17 cellular contexts compared by ENCODE assay signal in genomic region chr2:98658816-98659486, GRCh38. TPM values are rescaled to one million over a fixed set of nuclear protein-coding genes. Genes with fewer than 3 reads are reported as not detected.
DNase-seq lines count a peak whose midpoint lies in the region; ATAC-seq and TF ChIP-seq lines count a peak whose summit lies in the region.
"Had no signal": no experiment of that assay in that cellular context is flagged by ENCODE, and none has a peak within 500 bp of the region (broad histone marks: within the 10 kb centered on the region; RNA-seq: fewer than 3 reads in every experiment).

No MANE protein-coding gene starts in this region.

- no peaks in the 10 kb centered on the region for H3K27me3 Mint-ChIP-seq in activated B cell treated with CpG ODN at 0.5 μM for 24 hours
- H3K27me3 Mint-ChIP-seq in activated naive CD8-positive, alpha-beta T cell treated with anti-CD3 and anti-CD28 coated beads, Interleukin-2, amount 50 U/mL, for 24 hours, result no peaks in the 10 kb centered on the region
- H3K27me3 Mint-ChIP-seq: type B pancreatic cell had no signal

- POLR2A ChIA-PET in activated B cell treated with CpG ODN at 0.5 μM for 24 hours (lab: Charles Lee), result interaction anchor here (0.5 kb wide), 1 partner anchor 178 kb away, joined by 9 read pairs; no protein-coding TSS in a partner anchor

- TF ChIP-seq CTCF in activated B cell treated with CpG ODN at 0.5 μM for 24 hours (IDR thresholded peaks at IDR 0.05), result no peak

- no peak overlapping the region for H3K4me3 Mint-ChIP-seq in activated B cell treated with CpG ODN at 0.5 μM for 24 hours
- peak overlapping the region; percentile 82 for H3K4me3 Mint-ChIP-seq in activated naive CD8-positive, alpha-beta T cell treated with anti-CD3 and anti-CD28 coated beads, Interleukin-2, amount 50 U/mL, for 24 hours
- H3K4me3 Mint-ChIP-seq: CD14-positive monocyte, neural progenitor cell, type B pancreatic cell had no signal

- peaks cover 23% of the 10 kb centered on the region for H3K36me3 Mint-ChIP-seq in activated B cell treated with CpG ODN at 0.5 μM for 24 hours (ENCODE audit: low read depth)
- peaks cover 15% of the 10 kb centered on the region for H3K36me3 Mint-ChIP-seq in activated naive CD8-positive, alpha-beta T cell treated with anti-CD3 and anti-CD28 coated beads, Interleukin-2, amount 50 U/mL, for 24 hours (ENCODE audit: low read depth)
- H3K36me3 Mint-ChIP-seq: neural progenitor cell had no signal

- peaks cover 9% of the 10 kb centered on the region for H3K9me3 Mint-ChIP-seq in activated B cell treated with CpG ODN at 0.5 μM for 24 hours
- peaks cover 9% of the 10 kb centered on the region for H3K9me3 Mint-ChIP-seq in activated naive CD8-positive, alpha-beta T cell treated with anti-CD3 and anti-CD28 coated beads, Interleukin-2, amount 50 U/mL, for 24 hours

- DNase-seq in activated CD4-positive, alpha-beta T cell treated with anti-CD3 and anti-CD28 coated beads for 4 hours, result peak; percentile 18 to 22
- no peak for DNase-seq in activated CD4-positive, alpha-beta T cell treated with anti-CD3 and anti-CD28 coated beads, Interleukin-2, amount 50 U/mL, for 1 hour
- DNase-seq in activated B cell treated with CpG ODN at 0.5 μM for 24 hours (no peak), KG1 (lab: John Stamatoyannopoulos, UW) (no peak), T-helper 9 cell (no peak), SKM-1 treated with dmso at 0.1 percent for 144 hours (lab: John Stamatoyannopoulos, UW; ENCODE audit: unreplicated experiment) (no peak)
- peak; percentile 48 for DNase-seq in activated naive CD8-positive, alpha-beta T cell treated with anti-CD3 and anti-CD28 coated beads, Interleukin-2, amount 50 U/mL, for 24 hours
- DNase-seq in stimulated activated CD8-positive, alpha-beta memory T cell treated with anti-CD3 and anti-CD28 coated beads, Interleukin-4, amount 100 ng/mL, for 48 hours, result peak; percentile 49
- DNase-seq: EL, erythroblast, NCI-H2029 treated with DMSO at 0.1 percent for 48 hours, NCI-H524 treated with DMSO at 0.1 percent for 48 hours, PC-9 had no signal

- intact Hi-C loops in activated B cell treated with CpG ODN at 0.5 μM for 24 hours (cut with micrococcal nuclease), result no loop called here

- H3K27ac Mint-ChIP-seq in activated B cell treated with CpG ODN at 0.5 μM for 24 hours, result peak overlapping the region; percentile 4
- peak overlapping the region; percentile 98 for H3K27ac Mint-ChIP-seq in activated naive CD8-positive, alpha-beta T cell treated with anti-CD3 and anti-CD28 coated beads, Interleukin-2, amount 50 U/mL, for 24 hours
- H3K27ac Mint-ChIP-seq: neural progenitor cell, type B pancreatic cell had no signal

- ATAC-seq in activated B cell treated with CpG ODN at 0.5 μM for 24 hours (ENCODE audit: low read depth), result no peak
- ATAC-seq in activated naive CD8-positive, alpha-beta T cell treated with anti-CD3 and anti-CD28 coated beads, Interleukin-2, amount 50 U/mL, for 24 hours, result peak; percentile 41
- ATAC-seq: right cardiac atrium had no signal

- H3K4me1 Mint-ChIP-seq in activated B cell treated with CpG ODN at 0.5 μM for 24 hours, result peaks cover 23% of the 10 kb centered on the region
- peaks cover 80% of the 10 kb centered on the region for H3K4me1 Mint-ChIP-seq in activated naive CD8-positive, alpha-beta T cell treated with anti-CD3 and anti-CD28 coated beads, Interleukin-2, amount 50 U/mL, for 24 hours

- CTCF ChIA-PET in activated B cell treated with CpG ODN at 0.5 μM for 24 hours (lab: Charles Lee), result interaction anchor here (1.9 kb wide), 1 partner anchor 10 kb away, joined by 8 read pairs; no protein-coding TSS in a partner anchor

RNA-seq across cellular contexts. Expression of gene UNC50, which starts 50.6 kb away (rescaled TPM):
- total RNA-seq in activated B cell treated with CpG ODN at 0.5 μM for 24 hours, result 35.3 and 36.3 TPM in 2 replicates

RNA-seq across cellular contexts. Expression of gene COA5, which starts 50.6 kb away (rescaled TPM):
- total RNA-seq in activated B cell treated with CpG ODN at 0.5 μM for 24 hours, result 31.5 and 37.6 TPM in 2 replicates

Comparison
In these comparisons a context has a peak if more than half of its experiments do, and no peak if none do; other contexts are left out.
1. DNase-seq: peak in activated CD4-positive, alpha-beta T cell treated with anti-CD3 and anti-CD28 coated beads for 4 hours (2 of 2), activated naive CD8-positive, alpha-beta T cell treated with anti-CD3 and anti-CD28 coated beads, Interleukin-2, amount 50 U/mL, for 24 hours (single experiment) and stimulated activated CD8-positive, alpha-beta memory T cell treated with anti-CD3 and anti-CD28 coated beads, Interleukin-4, amount 100 ng/mL, for 48 hours (single experiment); none in activated CD4-positive, alpha-beta T cell treated with anti-CD3 and anti-CD28 coated beads, Interleukin-2, amount 50 U/mL, for 1 hour (single experiment), activated B cell treated with CpG ODN at 0.5 μM for 24 hours (single experiment), KG1 (single experiment), T-helper 9 cell (single experiment) and SKM-1 treated with dmso at 0.1 percent for 144 hours (single experiment).